ENCODE assay signal across 15 cellular contexts in genomic region chr6:94254689-94255088, GRCh38.
DNase-seq lines count a peak whose midpoint lies in the region; ATAC-seq and TF ChIP-seq lines count a peak whose summit lies in the region.
"Had no signal": no experiment of that assay in that cellular context is flagged by ENCODE, and none has a peak within 500 bp of the region (broad histone marks: within the 10 kb centered on the region; RNA-seq: fewer than 3 reads in every experiment).

No MANE protein-coding gene starts in this region.

- H3K4me1 Mint-ChIP-seq in activated CD4-positive, alpha-beta T cell treated with anti-CD3 and anti-CD28 coated beads, Interleukin-2, amount 10 ng/mL, durations not matched to agents 24 days and 14 days, result no peaks in the 10 kb centered on the region
- H3K4me1 Mint-ChIP-seq: activated CD4-positive, alpha-beta T cell treated with anti-CD3 and anti-CD28 coated beads, Interleukin-2, amount 10 ng/mL, durations not matched to agents 7 days and 5 days had no signal

- no TSS peak for BruUV-seq in PC-9 (replicated peaks; lab: Mats Ljungman, UMichigan)

- TF ChIP-seq EP300 in esophagus muscularis mucosa (IDR thresholded peaks at IDR 0.05), result no peak

- H3K27ac ChIP-seq in PC-9 (no peak overlapping the region), esophagus muscularis mucosa (replicated peaks in 1 of 4) (no peak overlapping the region)
- H3K27ac ChIP-seq: coronary artery, left lung, psoas muscle, thoracic aorta had no signal

- H3K4me3 ChIP-seq in PC-9, result no peak overlapping the region
- H3K4me3 ChIP-seq in esophagus muscularis mucosa, result no peak overlapping the region
- no peak overlapping the region for H3K4me3 ChIP-seq in retinal pigment epithelial cell (ENCODE audit: low read length)
- H3K4me3 ChIP-seq: coronary artery, left lung, psoas muscle, thoracic aorta had no signal

- intact Hi-C loops in PC-9 (cut with micrococcal nuclease; ENCODE audit: unreplicated experiment) (loop anchor here (5.0 kb wide), 1 partner anchor 402 kb away; no protein-coding TSS in a partner anchor), esophagus muscularis mucosa (cut with DNase I) (no loop called here)
- intact Hi-C loops in activated CD4-positive, alpha-beta T cell treated with anti-CD3 and anti-CD28 coated beads, Interleukin-2, amount 10 ng/mL, durations not matched to agents 24 days and 14 days (cut with micrococcal nuclease), result no loop called here

- H3K9me3 ChIP-seq in PC-9 (ENCODE audit: insufficient read depth, low read depth), result no peaks in the 10 kb centered on the region
- H3K9me3 ChIP-seq in esophagus muscularis mucosa, result no peaks in the 10 kb centered on the region
- H3K9me3 ChIP-seq: left lung, psoas muscle, thoracic aorta had no signal

- H3K9me3 Mint-ChIP-seq in activated CD4-positive, alpha-beta T cell treated with anti-CD3 and anti-CD28 coated beads, Interleukin-2, amount 10 ng/mL, durations not matched to agents 24 days and 14 days, result no peaks in the 10 kb centered on the region
- H3K9me3 Mint-ChIP-seq: activated CD4-positive, alpha-beta T cell treated with anti-CD3 and anti-CD28 coated beads, Interleukin-2, amount 10 ng/mL, durations not matched to agents 7 days and 5 days had no signal

- H3K27ac Mint-ChIP-seq in activated CD4-positive, alpha-beta T cell treated with anti-CD3 and anti-CD28 coated beads, Interleukin-2, amount 10 ng/mL, durations not matched to agents 24 days and 14 days, result no peak overlapping the region
- H3K27ac Mint-ChIP-seq: activated CD4-positive, alpha-beta T cell treated with anti-CD3 and anti-CD28 coated beads, Interleukin-2, amount 10 ng/mL, durations not matched to agents 7 days and 5 days had no signal

- H3K9me2 ChIP-seq in PC-9 (ENCODE audit: insufficient read depth), result no peaks in the 10 kb centered on the region

- no peaks in the 10 kb centered on the region for H3F3A ChIP-seq in PC-9 (ENCODE audit: insufficient read depth, low read depth)

- no peaks in the 10 kb centered on the region; the same call in 1 of the 2 replicates for H4K20me1 ChIP-seq in PC-9 (ENCODE audit: insufficient read depth)

- no peaks in the 10 kb centered on the region for H3K27me3 Mint-ChIP-seq in activated CD4-positive, alpha-beta T cell treated with anti-CD3 and anti-CD28 coated beads, Interleukin-2, amount 10 ng/mL, durations not matched to agents 24 days and 14 days
- H3K27me3 Mint-ChIP-seq: activated CD4-positive, alpha-beta T cell treated with anti-CD3 and anti-CD28 coated beads, Interleukin-2, amount 10 ng/mL, durations not matched to agents 7 days and 5 days had no signal

- POLR2A ChIA-PET in PC-9 (lab: Charles Lee; ENCODE audit: unreplicated experiment), result no interaction called here

- CTCF ChIA-PET in PC-9 (lab: Charles Lee), result no interaction called here

- H3K36me3 ChIP-seq in PC-9 (ENCODE audit: low read depth), result no peaks in the 10 kb centered on the region
- no peaks in the 10 kb centered on the region for H3K36me3 ChIP-seq in esophagus muscularis mucosa
- H3K36me3 ChIP-seq: left lung, thoracic aorta had no signal

- no peaks in the 10 kb centered on the region for H3K36me3 Mint-ChIP-seq in activated CD4-positive, alpha-beta T cell treated with anti-CD3 and anti-CD28 coated beads, Interleukin-2, amount 10 ng/mL, durations not matched to agents 24 days and 14 days (ENCODE audit: low read depth)

- H2AFZ ChIP-seq in PC-9, result no peak overlapping the region

- peak; percentile 33 for DNase-seq in NCI-H345 (lab: John Stamatoyannopoulos, UW)
- DNase-seq in NCI-H345 treated with DMSO at 0.1 percent for 48 hours (lab: John Stamatoyannopoulos, UW; ENCODE audit: unreplicated experiment), result no peak
- DNase-seq in PC-9, result peak in 1 of 2 experiments; percentile 2
- no peak for DNase-seq in esophagus muscularis mucosa (ENCODE audit: extremely low spot score)
- no peak for DNase-seq in retinal pigment epithelial cell (ENCODE audit: low read depth)
- DNase-seq in activated CD4-positive, CD25-positive, alpha-beta regulatory T cell treated with anti-CD3 and anti-CD28 coated beads, Interleukin-2, amount 50 U/mL, for 72 hours, result no peak
- DNase-seq in activated CD4-positive, alpha-beta T cell treated with anti-CD3 and anti-CD28 coated beads, Interleukin-2, amount 10 ng/mL, durations not matched to agents 24 days and 14 days, result no peak
- DNase-seq: activated CD4-positive, alpha-beta T cell treated with anti-CD3 and anti-CD28 coated beads, Interleukin-2, amount 10 ng/mL, durations not matched to agents 7 days and 5 days; foreskin melanocyte; left lung; NCI-H2227 treated with DMSO at 0.1 percent for 48 hours; psoas muscle had no signal

- H3K4me1 ChIP-seq in PC-9 (replicated peaks; ENCODE audit: insufficient read depth), result no peaks in the 10 kb centered on the region
- H3K4me1 ChIP-seq in esophagus muscularis mucosa, result no peaks in the 10 kb centered on the region
- H3K4me1 ChIP-seq: left lung, psoas muscle had no signal

- TF ChIP-seq CTCF in PC-9 (conservative IDR thresholded peaks at IDR 0.05) (peak; percentile 48; the same call in 1 of the 2 replicates), esophagus muscularis mucosa (IDR thresholded peaks at IDR 0.05) (peak; percentile 27 to 40 (median 27)), retinal pigment epithelial cell (conservative IDR thresholded peaks at IDR 0.05; ENCODE audit: low read depth, low read length) (peak; percentile 41)

- H3K4me3 Mint-ChIP-seq in activated CD4-positive, alpha-beta T cell treated with anti-CD3 and anti-CD28 coated beads, Interleukin-2, amount 10 ng/mL, durations not matched to agents 24 days and 14 days, result no peak overlapping the region
- H3K4me3 Mint-ChIP-seq: activated CD4-positive, alpha-beta T cell treated with anti-CD3 and anti-CD28 coated beads, Interleukin-2, amount 10 ng/mL, durations not matched to agents 7 days and 5 days had no signal

- no peaks in the 10 kb centered on the region for H3K27me3 ChIP-seq in PC-9 (ENCODE audit: insufficient read depth, low read depth)
- no peaks in the 10 kb centered on the region for H3K27me3 ChIP-seq in esophagus muscularis mucosa
- H3K27me3 ChIP-seq: left lung had no signal

- ATAC-seq in GM19035 (IDR thresholded peaks at IDR 0.05; ENCODE audit: unreplicated experiment), result no peak
- ATAC-seq: left lung, psoas muscle had no signal

- H3K79me2 ChIP-seq in PC-9 (ENCODE audit: low read depth), result no peaks in the 10 kb centered on the region

- TF ChIP-seq POLR2A in esophagus muscularis mucosa (IDR thresholded peaks at IDR 0.05; ENCODE audit: low read depth), result no peak

- WGBS in esophagus muscularis mucosa, result 43% methylated on average over 1 of the region's 1 CpG

- H3K4me2 ChIP-seq in PC-9, result no peak overlapping the region
